23 cellular contexts compared by ENCODE assay signal in the genomic region with DNA sequence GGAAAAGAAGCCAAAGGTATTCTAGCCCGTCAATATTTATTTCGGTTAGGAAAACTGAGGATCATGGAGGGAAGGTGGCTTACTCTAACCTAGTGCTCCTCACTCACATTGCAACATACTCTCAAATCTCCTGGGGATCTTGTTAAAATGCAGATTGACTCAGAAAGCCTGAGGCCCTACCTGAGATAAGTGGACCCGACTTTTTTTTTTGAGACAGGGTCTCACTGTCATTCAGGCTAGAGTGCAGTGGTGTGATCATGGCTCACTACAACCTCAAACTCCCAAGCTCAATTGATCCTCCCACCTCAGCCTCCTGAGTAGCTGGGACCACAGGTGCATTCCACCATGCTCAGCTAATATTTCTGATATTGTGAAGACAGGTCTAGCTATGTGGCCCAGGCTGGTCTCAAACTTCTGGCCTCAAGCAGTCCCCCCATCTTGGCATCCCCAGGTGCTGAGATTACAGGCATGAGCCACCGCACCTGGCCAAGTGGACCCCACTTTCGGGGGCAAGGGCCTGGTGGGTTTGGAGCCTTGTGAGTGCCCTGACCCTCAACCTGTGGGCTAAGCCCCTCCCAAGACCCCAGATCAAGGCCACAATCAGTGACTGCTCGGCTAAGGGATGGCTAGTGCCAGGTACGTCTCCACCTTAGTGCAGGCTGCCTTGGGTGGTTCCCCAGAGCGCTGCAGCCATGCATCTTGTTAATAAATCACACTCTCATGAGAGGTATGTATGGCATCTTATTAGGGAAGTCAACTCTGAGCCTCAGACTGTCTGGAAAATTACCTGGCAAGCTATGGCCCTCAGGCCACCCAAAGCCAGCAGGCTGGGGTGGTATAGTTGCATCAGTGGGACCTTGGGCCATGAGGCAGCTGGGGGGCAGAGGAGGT. TPM values are rescaled to one million over a fixed set of nuclear protein-coding genes. Genes with fewer than 3 reads are reported as not detected.
DNase-seq lines count a peak whose midpoint lies in the region; ATAC-seq and TF ChIP-seq lines count a peak whose summit lies in the region.
"Had no signal": no experiment of that assay in that cellular context is flagged by ENCODE, and none has a peak within 500 bp of the region (broad histone marks: within the 10 kb centered on the region; RNA-seq: fewer than 3 reads in every experiment).

No MANE protein-coding gene starts in this region.

- H3K9me3 Mint-ChIP-seq in activated CD8-positive, alpha-beta memory T cell treated with anti-CD3 and anti-CD28 coated beads, Interleukin-2, amount 10 ng/mL, durations not matched to agents 7 days and 5 days (ENCODE audit: low read depth), result no peaks in the 10 kb centered on the region
- H3K9me3 Mint-ChIP-seq: activated CD4-positive, alpha-beta T cell treated with anti-CD3 and anti-CD28 coated beads, Interleukin-2, amount 10 ng/mL, durations not matched to agents 7 days and 5 days; neural progenitor cell had no signal

- H3K4me3 Mint-ChIP-seq in activated CD8-positive, alpha-beta memory T cell treated with anti-CD3 and anti-CD28 coated beads, Interleukin-2, amount 10 ng/mL, durations not matched to agents 7 days and 5 days, result no peak overlapping the region
- H3K4me3 Mint-ChIP-seq: activated CD4-positive, alpha-beta T cell treated with anti-CD3 and anti-CD28 coated beads, Interleukin-2, amount 10 ng/mL, durations not matched to agents 7 days and 5 days had no signal

- DNase-seq in activated CD8-positive, alpha-beta memory T cell treated with anti-CD3 and anti-CD28 coated beads for 24 hours, result peak; percentile 54
- no peak for DNase-seq in activated CD8-positive, alpha-beta memory T cell treated with anti-CD3 and anti-CD28 coated beads, Interleukin-2, amount 50 U/mL, for 4 hours
- DNase-seq in activated CD8-positive, alpha-beta memory T cell treated with anti-CD3 and anti-CD28 coated beads, Interleukin-2, amount 10 ng/mL, durations not matched to agents 7 days and 5 days, result peak; percentile 38
- DNase-seq in stimulated activated CD8-positive, alpha-beta memory T cell treated with anti-CD3 and anti-CD28 coated beads, Interleukin-4, amount 100 ng/mL, for 48 hours, result peak; percentile 21
- no peak for DNase-seq in sigmoid colon
- DNase-seq in Karpas-422, result no peak
- DNase-seq: activated CD4-positive, alpha-beta T cell treated with anti-CD3 and anti-CD28 coated beads, Interleukin-2, amount 10 ng/mL, durations not matched to agents 7 days and 5 days; activated naive CD4-positive, alpha-beta T cell treated with anti-CD3 and anti-CD28 coated beads, Interleukin-2, amount 50 U/mL, for 16 hours; activated T-cell treated with anti-CD3 and anti-CD28 coated beads for 4 hours; DMS 273 treated with DMSO at 0.1 percent for 48 hours; effector memory CD4-positive, alpha-beta T cell; glutamatergic neuron; NCI-H1417; SHP77 treated with DMSO at 0.1 percent for 48 hours; T-helper 1 cell; upper lobe of right lung had no signal

- CTCF ChIA-PET in activated CD8-positive, alpha-beta memory T cell treated with anti-CD3 and anti-CD28 coated beads, Interleukin-2, amount 10 ng/mL, durations not matched to agents 7 days and 5 days (lab: Charles Lee), result interaction anchor here (0.7 to 7.3 kb wide), 9 partner anchors 11 to 181 kb away, joined by 3 to 157 read pairs (median 4); partner anchors contain the start of gene ITPRIPL1

- TF ChIP-seq EP300 in sigmoid colon (IDR thresholded peaks at IDR 0.05), result no peak

- peaks cover 40% of the 10 kb centered on the region for H3K4me1 Mint-ChIP-seq in activated CD8-positive, alpha-beta memory T cell treated with anti-CD3 and anti-CD28 coated beads, Interleukin-2, amount 10 ng/mL, durations not matched to agents 7 days and 5 days

- no peaks in the 10 kb centered on the region for H4K20me1 ChIP-seq in Karpas-422 (ENCODE audit: insufficient read depth, low read depth, low read length)
- H4K20me1 ChIP-seq: BLaER1 treated with 17β-estradiol and CSF1 and Interleukin-3, amounts not matched to agents 10 nM and 100 nM had no signal

- H3K9ac ChIP-seq in liver (ENCODE audit: low read depth in 1 of 2, low read length in 2 of 2) (no peak overlapping the region), Karpas-422 (ENCODE audit: low read length) (no peak overlapping the region)
- H3K9ac ChIP-seq: BLaER1 treated with 17β-estradiol and CSF1 and Interleukin-3, amounts not matched to agents 10 nM and 100 nM; neural progenitor cell had no signal

- H2AFZ ChIP-seq in Karpas-422 (ENCODE audit: low read length), result no peak overlapping the region
- H2AFZ ChIP-seq: neural progenitor cell had no signal

- H3K27ac Mint-ChIP-seq in activated CD8-positive, alpha-beta memory T cell treated with anti-CD3 and anti-CD28 coated beads, Interleukin-2, amount 10 ng/mL, durations not matched to agents 7 days and 5 days, result no peak overlapping the region
- H3K27ac Mint-ChIP-seq: activated CD4-positive, alpha-beta T cell treated with anti-CD3 and anti-CD28 coated beads, Interleukin-2, amount 10 ng/mL, durations not matched to agents 7 days and 5 days had no signal

- H3K4me1 ChIP-seq in liver (ENCODE audit: control insufficient read depth in 4 of 4, insufficient read depth in 4 of 4, low read length in 3 of 4), result peaks cover 4 to 50% (median 36%) of the 10 kb centered on the region in 4 donors
- H3K4me1 ChIP-seq in sigmoid colon, result peaks cover 0 to 27% (median 18%) of the 10 kb centered on the region in 4 donors
- H3K4me1 ChIP-seq in Karpas-422 (ENCODE audit: low read length), result peaks cover 20% of the 10 kb centered on the region

- H3K27ac ChIP-seq in liver (ENCODE audit: low read depth in 1 of 2, low read length in 2 of 2), result peak overlapping the region; percentile 65 to 78
- no peak overlapping the region for H3K27ac ChIP-seq in sigmoid colon
- H3K27ac ChIP-seq in Karpas-422 (ENCODE audit: low read length), result no peak overlapping the region
- H3K27ac ChIP-seq: BLaER1 treated with 17β-estradiol and CSF1 and Interleukin-3, amounts not matched to agents 10 nM and 100 nM; neural progenitor cell; upper lobe of right lung had no signal

- no peaks in the 10 kb centered on the region for H3K36me3 Mint-ChIP-seq in activated CD8-positive, alpha-beta memory T cell treated with anti-CD3 and anti-CD28 coated beads, Interleukin-2, amount 10 ng/mL, durations not matched to agents 7 days and 5 days
- H3K36me3 Mint-ChIP-seq: neural progenitor cell had no signal

- no peaks in the 10 kb centered on the region for H3K79me2 ChIP-seq in Karpas-422 (ENCODE audit: low read length)

- H3K9me2 ChIP-seq in Karpas-422 (replicated peaks; ENCODE audit: insufficient read depth, low read length), result no peaks in the 10 kb centered on the region

- TF ChIP-seq CTCF in liver (IDR thresholded peaks at IDR 0.05; ENCODE audit: low read depth, low read length, missing input control) (no peak), sigmoid colon (IDR thresholded peaks at IDR 0.05) (no peak)

- H3K27me3 ChIP-seq in liver (ENCODE audit: control insufficient read depth in 4 of 4, insufficient read depth in 4 of 4, low read length in 3 of 4) (no peaks in the 10 kb centered on the region), sigmoid colon (peaks cover 0 to 19% (median 16%) of the 10 kb centered on the region in 3 donors), Karpas-422 (ENCODE audit: low read length) (no peaks in the 10 kb centered on the region)
- H3K27me3 ChIP-seq: BLaER1 treated with 17β-estradiol and CSF1 and Interleukin-3, amounts not matched to agents 10 nM and 100 nM had no signal

- ATAC-seq in activated CD8-positive, alpha-beta memory T cell treated with anti-CD3 and anti-CD28 coated beads, Interleukin-2, amount 10 ng/mL, durations not matched to agents 7 days and 5 days, result no peak
- ATAC-seq in GM21825 (IDR thresholded peaks at IDR 0.05; ENCODE audit: unreplicated experiment), result no peak
- ATAC-seq: upper lobe of right lung had no signal

- no peaks in the 10 kb centered on the region for H3K9me3 ChIP-seq in liver (ENCODE audit: control insufficient read depth in 4 of 4, low read length in 3 of 4)
- H3K9me3 ChIP-seq in sigmoid colon, result no peaks in the 10 kb centered on the region
- H3K9me3 ChIP-seq in Karpas-422 (ENCODE audit: low read length), result no peaks in the 10 kb centered on the region
- H3K9me3 ChIP-seq: BLaER1 treated with 17β-estradiol and CSF1 and Interleukin-3, amounts not matched to agents 10 nM and 100 nM; mucosa of descending colon; upper lobe of right lung had no signal

- TF ChIP-seq POLR2A in sigmoid colon (IDR thresholded peaks at IDR 0.05), result no peak

- intact Hi-C loops in sigmoid colon (cut with DNase I), result loop anchor here (5.0 to 10.0 kb wide), 3 partner anchors 46 to 371 kb away; partner anchors contain the start of gene ASTL

- H3K4me3 ChIP-seq in liver (ENCODE audit: low read depth in 1 of 3, low read length in 3 of 3) (no peak overlapping the region), sigmoid colon (no peak overlapping the region), Karpas-422 (ENCODE audit: low read length) (no peak overlapping the region)
- H3K4me3 ChIP-seq: BLaER1 treated with 17β-estradiol and CSF1 and Interleukin-3, amounts not matched to agents 10 nM and 100 nM; mucosa of descending colon; neural progenitor cell; upper lobe of right lung had no signal

- no peaks in the 10 kb centered on the region for H3K36me3 ChIP-seq in liver (ENCODE audit: control insufficient read depth in 4 of 4, insufficient read depth in 3 of 4, low read depth in 1 of 4, low read length in 3 of 4)
- H3K36me3 ChIP-seq in sigmoid colon, result no peaks in the 10 kb centered on the region
- no peaks in the 10 kb centered on the region for H3K36me3 ChIP-seq in Karpas-422 (ENCODE audit: insufficient read depth, low read length)
- H3K36me3 ChIP-seq: BLaER1 treated with 17β-estradiol and CSF1 and Interleukin-3, amounts not matched to agents 10 nM and 100 nM; neural progenitor cell; upper lobe of right lung had no signal

- no peak overlapping the region for H3K4me2 ChIP-seq in Karpas-422 (ENCODE audit: low read depth, low read length, poor library complexity, severe bottlenecking)
- H3K4me2 ChIP-seq: neural progenitor cell had no signal

- 73% methylated on average over 8 of the region's 8 CpGs for WGBS in liver
- 88 to 91% methylated on average over 8 of the region's 8 CpGs for WGBS in sigmoid colon, 2 donors

- H3K27me3 Mint-ChIP-seq in activated CD8-positive, alpha-beta memory T cell treated with anti-CD3 and anti-CD28 coated beads, Interleukin-2, amount 10 ng/mL, durations not matched to agents 7 days and 5 days, result no peaks in the 10 kb centered on the region

- TF ChIP-seq RAD21 in liver (IDR thresholded peaks at IDR 0.05), result no peak

RNA-seq across cellular contexts. Expression of gene NEURL3, which starts 1.1 kb away (rescaled TPM):
- total RNA-seq in activated CD8-positive, alpha-beta memory T cell treated with anti-CD3 and anti-CD28 coated beads, Interleukin-2, amount 10 ng/mL, durations not matched to agents 7 days and 5 days, result under 1 TPM; 0.38 to 0.52 TPM
- total RNA-seq in liver (1 to 10 TPM; 1.8 to 3.4 TPM), sigmoid colon (under 1 TPM in 1 of 4 donors, not detected in 3; 0.36 TPM)
- polyA plus RNA-seq in liver (under 1 TPM; 0.61 to 0.97 TPM), sigmoid colon (1 to 10 TPM; 3.5 to 6.4 (median 3.6) TPM)
- total RNA-seq in Karpas-422 (2014; rRNA removed; shearing (Covaris generic); ENCODE audit: low replicate concordance), result not detected in 2 replicates
- total RNA-seq: chondrocyte, MCF 10A had no signal

RNA-seq across cellular contexts. Expression of gene ARID5A, which starts 30.3 kb away (rescaled TPM):
- 10 to 100 TPM; 57.9 to 70.5 TPM for total RNA-seq in activated CD8-positive, alpha-beta memory T cell treated with anti-CD3 and anti-CD28 coated beads, Interleukin-2, amount 10 ng/mL, durations not matched to agents 7 days and 5 days
- 1 to 10 TPM; 7.4 to 9.3 TPM for total RNA-seq in liver
- 10 to 100 TPM; 12.7 to 17.8 TPM for polyA plus RNA-seq in liver
- 100 to 1,000 TPM in 1 of 4 donors, 10 to 100 TPM in 3; 14.3 to 179 (median 30.4) TPM for total RNA-seq in sigmoid colon
- 10 to 100 TPM in 1 of 3 donors, 1 to 10 TPM in 2; 7.8 to 29.0 (median 9.5) TPM for polyA plus RNA-seq in sigmoid colon
- 1.8 and 2.4 TPM in 2 replicates for total RNA-seq in Karpas-422 (2014; rRNA removed; shearing (Covaris generic); ENCODE audit: low replicate concordance)

Comparison
In these comparisons a context has a peak if more than half of its experiments do, and no peak if none do; other contexts are left out.
1. DNase-seq: peak in activated CD8-positive, alpha-beta memory T cell treated with anti-CD3 and anti-CD28 coated beads for 24 hours (single experiment), activated CD8-positive, alpha-beta memory T cell treated with anti-CD3 and anti-CD28 coated beads, Interleukin-2, amount 10 ng/mL, durations not matched to agents 7 days and 5 days (single experiment) and stimulated activated CD8-positive, alpha-beta memory T cell treated with anti-CD3 and anti-CD28 coated beads, Interleukin-4, amount 100 ng/mL, for 48 hours (single experiment); none in activated CD8-positive, alpha-beta memory T cell treated with anti-CD3 and anti-CD28 coated beads, Interleukin-2, amount 50 U/mL, for 4 hours (single experiment), sigmoid colon (single experiment) and Karpas-422 (single experiment).
2. H3K27ac ChIP-seq: peak in liver (2 of 2); none in sigmoid colon (0 of 4) and Karpas-422 (single experiment).